16 cellular contexts compared by ENCODE assay signal in the genomic region with DNA sequence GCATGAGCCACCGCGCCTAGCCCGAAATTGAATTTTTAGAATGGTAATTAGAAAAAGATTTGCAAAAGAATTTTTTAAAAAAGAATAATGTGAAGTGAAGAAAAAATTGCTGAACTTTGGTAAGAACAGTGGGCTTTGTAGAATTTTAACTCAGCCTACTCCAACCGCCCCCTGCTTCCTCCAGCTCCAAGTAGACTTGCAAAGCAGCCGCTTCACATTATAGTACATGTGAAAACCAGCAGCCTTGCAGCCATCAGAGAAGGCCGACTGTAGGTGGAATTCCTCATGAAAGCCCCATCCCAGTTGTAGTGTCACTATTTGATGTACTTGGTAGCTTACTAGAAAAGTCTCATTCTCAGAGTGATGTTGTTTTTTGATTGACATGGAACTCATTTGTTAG.
A peak's percentile ranks its signal among the peaks of the same experiment; 100 is the strongest.
DNase-seq lines count a peak whose midpoint lies in the region; TF ChIP-seq lines count a peak whose summit lies in the region.
"Had no signal": no experiment of that assay in that cellular context is flagged by ENCODE, and none has a peak within 500 bp of the region (broad histone marks: within the 10 kb centered on the region; RNA-seq: fewer than 3 reads in every experiment).

No MANE protein-coding gene starts in this region.

- TF ChIP-seq CTCF in osteoblast (IDR thresholded peaks at IDR 0.05; ENCODE audit: extremely low read depth, low read depth, low read length) (no peak), testis (IDR thresholded peaks at IDR 0.05) (no peak)

- intact Hi-C loops in testis (cut with DNase I; ENCODE audit: low total_unique reads), result no loop called here

- H3K36me3 ChIP-seq in osteoblast (ENCODE audit: insufficient read depth, low read length) (no peaks in the 10 kb centered on the region), testis (ENCODE audit: low read depth, missing control alignments) (no peaks in the 10 kb centered on the region)
- H3K36me3 ChIP-seq: BLaER1 treated with 17β-estradiol and CSF1 and Interleukin-3, amounts not matched to agents 10 nM and 100 nM had no signal

- H3K27me3 ChIP-seq in osteoblast (ENCODE audit: insufficient read depth, low read length) (no peaks in the 10 kb centered on the region), testis (no peaks in the 10 kb centered on the region)
- H3K27me3 ChIP-seq: BLaER1 treated with 17β-estradiol and CSF1 and Interleukin-3, amounts not matched to agents 10 nM and 100 nM had no signal

- H3K4me2 ChIP-seq in osteoblast (ENCODE audit: insufficient read depth, low read length), result no peak overlapping the region
- H3K4me2 ChIP-seq: A549; BLaER1 treated with 17β-estradiol and CSF1 and Interleukin-3, amounts not matched to agents 10 nM and 100 nM had no signal

- H3K27ac ChIP-seq in caudate nucleus (ENCODE audit: low read depth, low read length) (no peak overlapping the region), osteoblast (ENCODE audit: low read depth, low read length) (no peak overlapping the region), testis (peak overlapping the region; percentile 48 to 68)
- H3K27ac ChIP-seq: 22Rv1; A549; BLaER1 treated with 17β-estradiol and CSF1 and Interleukin-3, amounts not matched to agents 10 nM and 100 nM; C4-2B had no signal

- H3K4me3 ChIP-seq in osteoblast (ENCODE audit: insufficient read depth, low read length), result no peak overlapping the region
- H3K4me3 ChIP-seq in testis, result no peak overlapping the region
- H3K4me3 ChIP-seq: A549; BLaER1 treated with 17β-estradiol and CSF1 and Interleukin-3, amounts not matched to agents 10 nM and 100 nM had no signal

- no peaks in the 10 kb centered on the region for H3K79me2 ChIP-seq in osteoblast (ENCODE audit: insufficient read depth, low read length)

- no peak for TF ChIP-seq POLR2A in testis (IDR thresholded peaks at IDR 0.05)

- H3K9me3 ChIP-seq in osteoblast (ENCODE audit: low read depth, low read length) (no peaks in the 10 kb centered on the region), testis (no peaks in the 10 kb centered on the region)
- H3K9me3 ChIP-seq: A549; BLaER1 treated with 17β-estradiol and CSF1 and Interleukin-3, amounts not matched to agents 10 nM and 100 nM; Caco-2 had no signal

- H3K4me1 ChIP-seq in osteoblast (ENCODE audit: insufficient read depth, low read length) (no peaks in the 10 kb centered on the region), testis (peaks cover 7% of the 10 kb centered on the region)
- H3K4me1 ChIP-seq: A549; BLaER1 treated with 17β-estradiol and CSF1 and Interleukin-3, amounts not matched to agents 10 nM and 100 nM; Caco-2 had no signal

- WGBS in testis, 2 donors, result 66 to 79% methylated on average over 6 of the region's 6 CpGs

- no peak overlapping the region for H2AFZ ChIP-seq in osteoblast (ENCODE audit: low read length)

- no peaks in the 10 kb centered on the region for H4K20me1 ChIP-seq in osteoblast (ENCODE audit: insufficient read depth, low read length)
- H4K20me1 ChIP-seq: BLaER1 treated with 17β-estradiol and CSF1 and Interleukin-3, amounts not matched to agents 10 nM and 100 nM had no signal

- DNase-seq in caudate nucleus (lab: John Stamatoyannopoulos, UW), result peak in 39 of 61 donors; percentile 1 to 90 (median 32)
- peak; percentile 22 for DNase-seq in osteoblast (ENCODE audit: insufficient read length, low spot score, missing footprints)
- DNase-seq in testis, result no peak
- no peak for DNase-seq in SIG-M5 (lab: John Stamatoyannopoulos, UW)
- no peak for DNase-seq in NCI-H82 (lab: John Stamatoyannopoulos, UW)
- DNase-seq: AML-193; Caco-2; Calu3; CD4-positive, alpha-beta T cell; CD8-positive, alpha-beta T cell; DMS79 treated with DMSO at 0.1 percent for 48 hours; GF-D8 had no signal

Comparison
In these comparisons a context has a peak if more than half of its experiments do, and no peak if none do; other contexts are left out.
1. DNase-seq: peak in caudate nucleus (39 of 61) and osteoblast (single experiment); none in testis (single experiment), SIG-M5 (single experiment) and NCI-H82 (single experiment).
2. H3K27ac ChIP-seq: peak in testis (2 of 2); none in caudate nucleus (single experiment) and osteoblast (single experiment).